In genomic region chr1:243286409-243287127, GRCh38 we compare ENCODE assay signal across 10 cellular contexts. TPM values are rescaled to one million over a fixed set of nuclear protein-coding genes. Genes with fewer than 3 reads are reported as not detected.
DNase-seq lines count a peak whose midpoint lies in the region; ATAC-seq and TF ChIP-seq lines count a peak whose summit lies in the region.
"Had no signal": no experiment of that assay in that cellular context is flagged by ENCODE, and none has a peak within 500 bp of the region (broad histone marks: within the 10 kb centered on the region; RNA-seq: fewer than 3 reads in every experiment).

No MANE protein-coding gene starts in this region.

- H3K9me3 ChIP-seq in AG04450 (ENCODE audit: control insufficient read depth, insufficient read depth, low read length): no peaks in the 10 kb centered on the region; the same call in 1 of the 2 replicates

- H3K36me3 Mint-ChIP-seq in IgD-negative memory B cell: peaks cover 14% of the 10 kb centered on the region
- peaks cover 47% of the 10 kb centered on the region for H3K36me3 Mint-ChIP-seq in activated naive CD8-positive, alpha-beta T cell treated with anti-CD3 and anti-CD28 coated beads, Interleukin-2, amount 10 ng/mL, durations not matched to agents 7 days and 5 days
- H3K36me3 Mint-ChIP-seq in memory B cell: peaks cover 28% of the 10 kb centered on the region

- H3K27ac Mint-ChIP-seq in IgD-negative memory B cell (peak overlapping the region; percentile 6 to 27 (median 27)), memory B cell (peak overlapping the region; percentile 88)
- H3K27ac Mint-ChIP-seq in activated naive CD8-positive, alpha-beta T cell treated with anti-CD3 and anti-CD28 coated beads, Interleukin-2, amount 10 ng/mL, durations not matched to agents 7 days and 5 days: peak overlapping the region; percentile 78

- H3K27me3 ChIP-seq in AG04450 (ENCODE audit: control insufficient read depth, insufficient read depth, low read length): no peaks in the 10 kb centered on the region

- POLR2A ChIA-PET in AG04450 (lab: Yijun Ruan, JAX): interaction anchor here (0.7 to 1.9 kb wide), 3 partner anchors 18 to 31 kb away, joined by 3 to 4 read pairs (median 4); partner anchors contain the start of genes CEP170 and SDCCAG8
- POLR2A ChIA-PET in activated naive CD8-positive, alpha-beta T cell treated with anti-CD3 and anti-CD28 coated beads, Interleukin-2, amount 10 ng/mL, durations not matched to agents 7 days and 5 days (lab: Charles Lee): interaction anchor here (1.8 kb wide), 1 partner anchor 31 kb away, joined by 5 read pairs; the partner anchor contains the start of genes CEP170 and SDCCAG8

- H3K4me3 Mint-ChIP-seq in IgD-negative memory B cell: no peak overlapping the region
- H3K4me3 Mint-ChIP-seq in activated naive CD8-positive, alpha-beta T cell treated with anti-CD3 and anti-CD28 coated beads, Interleukin-2, amount 10 ng/mL, durations not matched to agents 7 days and 5 days: peak overlapping the region; percentile 45
- no peak overlapping the region for H3K4me3 Mint-ChIP-seq in memory B cell

- peaks cover 0 to 2% (median 2%) of the 10 kb centered on the region in 3 donors for H3K9me3 Mint-ChIP-seq in IgD-negative memory B cell
- H3K9me3 Mint-ChIP-seq in activated naive CD8-positive, alpha-beta T cell treated with anti-CD3 and anti-CD28 coated beads, Interleukin-2, amount 10 ng/mL, durations not matched to agents 7 days and 5 days: peaks cover 2% of the 10 kb centered on the region
- peaks cover 7% of the 10 kb centered on the region for H3K9me3 Mint-ChIP-seq in memory B cell

- H3K27ac ChIP-seq in AG04450 (ENCODE audit: low read depth, low read length): peak overlapping the region; percentile 32

- no peak overlapping the region for H3K4me3 ChIP-seq in AG04450 (ENCODE audit: low read depth, low read length)

- H3K27me3 Mint-ChIP-seq in IgD-negative memory B cell (no peaks in the 10 kb centered on the region), memory B cell (no peaks in the 10 kb centered on the region)
- no peaks in the 10 kb centered on the region for H3K27me3 Mint-ChIP-seq in activated naive CD8-positive, alpha-beta T cell treated with anti-CD3 and anti-CD28 coated beads, Interleukin-2, amount 10 ng/mL, durations not matched to agents 7 days and 5 days

- DNase-seq in AG04450 (ENCODE audit: low read depth, low spot score) (no peak), memory B cell (ENCODE audit: low spot score in 2 of 2) (no peak), AG08396 (ENCODE audit: low spot score) (no peak), GM20000 (ENCODE audit: low spot score) (no peak), NCI-H1105 treated with DMSO at 0.1 percent for 48 hours (lab: John Stamatoyannopoulos, UW) (no peak)
- DNase-seq in activated naive CD8-positive, alpha-beta T cell treated with anti-CD3 and anti-CD28 coated beads, Interleukin-2, amount 10 ng/mL, durations not matched to agents 7 days and 5 days: no peak
- DNase-seq: activated CD4-positive, alpha-beta T cell treated with anti-CD3 and anti-CD28 coated beads for 48 hours; NCI-H446 treated with DMSO at 0.1 percent for 48 hours had no signal

- ATAC-seq in activated naive CD8-positive, alpha-beta T cell treated with anti-CD3 and anti-CD28 coated beads, Interleukin-2, amount 10 ng/mL, durations not matched to agents 7 days and 5 days (ENCODE audit: low read depth): peak; percentile 33
- no peak for ATAC-seq in memory B cell (ENCODE audit: low read depth)
- no peak for ATAC-seq in GM19395 (IDR thresholded peaks at IDR 0.05; ENCODE audit: unreplicated experiment)

- CTCF ChIA-PET in AG04450 (lab: Charles Lee): no interaction called here

- TF ChIP-seq CTCF in AG04450 (IDR thresholded peaks at IDR 0.05; ENCODE audit: low read depth, low read length): no peak
- no peak for TF ChIP-seq CTCF in GM20000 (IDR thresholded peaks at IDR 0.05; ENCODE audit: extremely low read depth, missing control alignments)

- peaks cover 20 to 34% (median 24%) of the 10 kb centered on the region in 3 donors for H3K4me1 Mint-ChIP-seq in IgD-negative memory B cell
- peaks cover 14% of the 10 kb centered on the region for H3K4me1 Mint-ChIP-seq in activated naive CD8-positive, alpha-beta T cell treated with anti-CD3 and anti-CD28 coated beads, Interleukin-2, amount 10 ng/mL, durations not matched to agents 7 days and 5 days
- H3K4me1 Mint-ChIP-seq in memory B cell: peaks cover 13% of the 10 kb centered on the region

RNA-seq across cellular contexts. Expression of gene SDCCAG8, which starts 30.7 kb away (rescaled TPM):
- polyA plus RNA-seq in AG04450 (2011; rRNA removed) (29.9 and 34.1 TPM in 2 replicates), IgD-negative memory B cell (28.5 TPM)
- 25.7 and 31.8 TPM in 2 replicates for polyA minus RNA-seq in AG04450 (2011; rRNA and poly(A)+ RNA removed)
- total RNA-seq in activated naive CD8-positive, alpha-beta T cell treated with anti-CD3 and anti-CD28 coated beads, Interleukin-2, amount 10 ng/mL, durations not matched to agents 7 days and 5 days: 10 to 100 TPM; 27.3 to 32.7 TPM

RNA-seq across cellular contexts. Expression of gene CEP170, which starts 31.5 kb away (rescaled TPM):
- polyA plus RNA-seq in AG04450 (2011; rRNA removed) (79.9 and 108 TPM in 2 replicates), IgD-negative memory B cell (18.5 TPM)
- polyA minus RNA-seq in AG04450 (2011; rRNA and poly(A)+ RNA removed): 134 and 161 TPM in 2 replicates
- 10 to 100 TPM; 36.1 to 37.8 TPM for total RNA-seq in activated naive CD8-positive, alpha-beta T cell treated with anti-CD3 and anti-CD28 coated beads, Interleukin-2, amount 10 ng/mL, durations not matched to agents 7 days and 5 days

Comparison
In these comparisons a context has a peak if more than half of its experiments do, and no peak if none do; other contexts are left out.
1. H3K27ac Mint-ChIP-seq: peak in every context shown above with its lines; median percentile 88 in memory B cell; 78 in activated naive CD8-positive, alpha-beta T cell treated with anti-CD3 and anti-CD28 coated beads, Interleukin-2, amount 10 ng/mL, durations not matched to agents 7 days and 5 days; 27 in IgD-negative memory B cell.